Comparison of ENCODE assay signal across 8 cellular contexts in the genomic region with DNA sequence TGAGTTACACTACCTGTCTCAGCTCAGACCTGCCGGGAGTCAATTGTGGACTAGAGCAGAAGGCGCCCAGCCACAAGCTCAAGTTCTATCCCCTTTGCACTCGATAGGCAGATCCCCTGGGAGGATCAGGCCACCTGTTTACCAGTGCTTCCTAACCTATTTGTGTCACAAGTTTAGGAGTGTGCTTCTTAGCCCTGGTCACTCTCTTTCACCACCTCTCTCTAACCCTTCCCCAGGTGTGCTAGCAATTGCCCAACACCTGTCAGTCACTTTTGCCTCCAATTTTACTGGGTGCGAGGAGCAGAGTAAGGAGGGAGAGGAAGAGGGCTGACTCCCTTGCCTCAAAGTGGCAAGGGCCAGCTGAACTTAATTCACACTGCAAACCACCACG. TPM values are rescaled to one million over a fixed set of nuclear protein-coding genes. Genes with fewer than 3 reads are reported as not detected.
DNase-seq lines count a peak whose midpoint lies in the region; ATAC-seq and TF ChIP-seq lines count a peak whose summit lies in the region.

No MANE protein-coding gene starts in this region.

- H3K4me3 ChIP-seq in AG04449 (ENCODE audit: low read depth, low read length) (peak overlapping the region; percentile 75), choroid plexus epithelial cell (ENCODE audit: low read depth, low read length) (peak overlapping the region; percentile 82)

- in situ Hi-C loops in KBM-7 (cut with MboI; ENCODE audit: low pct_unique_long_range_greater_than_20kb, low sequenced_read_pairs), result no loop called here

- ATAC-seq in GM18870 (IDR thresholded peaks at IDR 0.05; ENCODE audit: unreplicated experiment) (peak; percentile 20), HG03571 (IDR thresholded peaks at IDR 0.05; ENCODE audit: unreplicated experiment) (no peak)

- DNase-seq in AG04449 (ENCODE audit: low read depth, low spot score), result no peak
- DNase-seq in NCI-H345 treated with DMSO at 0.1 percent for 48 hours (lab: John Stamatoyannopoulos, UW; ENCODE audit: unreplicated experiment), result peak; percentile 24
- DNase-seq in choroid plexus epithelial cell (ENCODE audit: low read depth), result no peak
- peak; percentile 27 for DNase-seq in myocyte (ENCODE audit: low read depth)
- no peak for DNase-seq in KBM-7
- no peak for DNase-seq in hippocampal formation (lab: John Stamatoyannopoulos, UW)

- CTCF ChIA-PET in AG04449 (lab: Yijun Ruan, JAX), result interaction anchor here (0.9 to 1.2 kb wide), 2 partner anchors 11 to 95 kb away, joined by 3 to 6 read pairs; no protein-coding TSS in a partner anchor

- POLR2A ChIA-PET in AG04449 (lab: Yijun Ruan, JAX), result interaction anchor here (2.1 kb wide), 1 partner anchor 120 kb away, joined by 7 read pairs; the partner anchor contains the start of genes AP5M1 and EXOC5

- TF ChIP-seq CTCF in AG04449 (IDR thresholded peaks at IDR 0.05; ENCODE audit: insufficient read depth, low read length, missing control alignments) (no peak), choroid plexus epithelial cell (conservative IDR thresholded peaks at IDR 0.05; ENCODE audit: low read depth, low read length) (no peak)

RNA-seq across cellular contexts. Expression of gene NAA30, which starts 0.7 kb away (rescaled TPM):
- total RNA-seq in myocyte, result 29.7 and 54.4 TPM in 2 replicates
- 15.8 TPM for polyA plus RNA-seq in myocyte (2012)

Comparison
In these comparisons a context has a peak if more than half of its experiments do, and no peak if none do; other contexts are left out.
1. DNase-seq: peak in NCI-H345 treated with DMSO at 0.1 percent for 48 hours (single experiment) and myocyte (single experiment); none in AG04449 (single experiment), choroid plexus epithelial cell (single experiment), KBM-7 (single experiment) and hippocampal formation (0 of 2).